8 cellular contexts compared by ENCODE assay signal in the genomic region with DNA sequence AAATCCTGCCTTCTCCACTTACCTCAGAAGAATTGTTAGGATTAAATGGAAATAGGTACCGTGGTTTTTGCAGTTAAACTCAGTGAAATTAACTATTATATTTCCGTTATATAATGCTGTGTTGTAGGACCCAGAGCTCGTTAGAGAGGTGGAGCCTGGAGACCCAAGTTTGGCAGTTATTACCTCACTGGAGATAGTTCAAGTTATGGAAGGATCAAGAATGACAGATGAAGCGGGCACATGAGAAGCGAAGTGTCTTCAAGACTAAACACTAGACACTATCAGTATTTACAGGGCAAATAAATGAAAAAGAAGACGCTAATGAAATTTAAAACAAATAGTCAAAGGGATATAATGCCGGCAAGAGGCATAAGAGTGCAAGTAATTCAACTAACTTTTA. TPM values are rescaled to one million over a fixed set of nuclear protein-coding genes. Genes with fewer than 3 reads are reported as not detected.
DNase-seq lines count a peak whose midpoint lies in the region; ATAC-seq and TF ChIP-seq lines count a peak whose summit lies in the region.

No MANE protein-coding gene starts in this region.

- ATAC-seq in naive thymus-derived CD4-positive, alpha-beta T cell: no peak
- no peak for ATAC-seq in HG02759 (IDR thresholded peaks at IDR 0.05; ENCODE audit: unreplicated experiment)
- ATAC-seq in HG02571 (IDR thresholded peaks at IDR 0.05; ENCODE audit: unreplicated experiment): no peak

- H3K4me2 ChIP-seq in BLaER1 (peak overlapping the region; percentile 65), MM.1S (ENCODE audit: low read depth, low read length) (peak overlapping the region; percentile 84)

- CTCF ChIA-PET in naive thymus-derived CD4-positive, alpha-beta T cell (lab: Charles Lee): interaction anchor here (0.7 kb wide), 1 partner anchor 85 kb away, joined by 3 read pairs; no protein-coding TSS in a partner anchor

- H4K20me1 ChIP-seq in BLaER1 (peaks cover 23% of the 10 kb centered on the region; the same call in 1 of the 2 replicates), MM.1S (ENCODE audit: insufficient read depth, low read length) (no peaks in the 10 kb centered on the region)

- H3K27me3 Mint-ChIP-seq in naive thymus-derived CD4-positive, alpha-beta T cell: peaks cover 0 to 3% (median 0%) of the 10 kb centered on the region in 5 donors

- H3K9ac ChIP-seq in BLaER1 (peak overlapping the region; percentile 97), MM.1S (ENCODE audit: low read length) (peak overlapping the region; percentile 84)

- peak overlapping the region; percentile 74 for H2AFZ ChIP-seq in MM.1S (ENCODE audit: low read length)

- H3F3A ChIP-seq in MM.1S (ENCODE audit: insufficient read depth, low read length): no peaks in the 10 kb centered on the region

- H3K4me3 ChIP-seq in BLaER1 (peak overlapping the region; percentile 86), MM.1S (ENCODE audit: low read length) (peak overlapping the region; percentile 82), choroid plexus epithelial cell (ENCODE audit: low read depth, low read length) (peak overlapping the region; percentile 96)
- peak overlapping the region; percentile 96 for H3K4me3 ChIP-seq in naive thymus-derived CD4-positive, alpha-beta T cell (ENCODE audit: low read length)

- TF ChIP-seq CTCF in MM.1S (IDR thresholded peaks at IDR 0.05; ENCODE audit: low read length): no peak
- TF ChIP-seq CTCF in choroid plexus epithelial cell (conservative IDR thresholded peaks at IDR 0.05; ENCODE audit: low read depth, low read length): no peak

- H3K9me2 ChIP-seq in MM.1S (replicated peaks; ENCODE audit: insufficient read depth, low read length): no peaks in the 10 kb centered on the region

- H3K36me3 ChIP-seq in BLaER1 (peaks cover 4% of the 10 kb centered on the region; the same call in 1 of the 2 replicates), MM.1S (replicated peaks; ENCODE audit: insufficient read depth, low read length) (no peaks in the 10 kb centered on the region)
- H3K36me3 ChIP-seq in naive thymus-derived CD4-positive, alpha-beta T cell (ENCODE audit: control insufficient read depth in 2 of 3, insufficient read depth in 3 of 3, low read length in 3 of 3): peaks cover 0 to 6% (median 0%) of the 10 kb centered on the region in 3 experiments

- peak overlapping the region; percentile 98 to 100 (median 99) for H3K27ac Mint-ChIP-seq in naive thymus-derived CD4-positive, alpha-beta T cell

- H3K79me2 ChIP-seq in MM.1S (ENCODE audit: low read length): peaks cover 56% of the 10 kb centered on the region

- peaks cover 33% of the 10 kb centered on the region for H3K4me1 ChIP-seq in BLaER1
- peaks cover 21% of the 10 kb centered on the region for H3K4me1 ChIP-seq in MM.1S (ENCODE audit: low read length)
- peaks cover 8 to 11% of the 10 kb centered on the region in 2 donors for H3K4me1 ChIP-seq in naive thymus-derived CD4-positive, alpha-beta T cell (ENCODE audit: control insufficient read depth in 2 of 2, insufficient read depth in 2 of 2, low read length in 2 of 2)

- peak overlapping the region; percentile 96 for H3K27ac ChIP-seq in BLaER1
- H3K27ac ChIP-seq in MM.1S (ENCODE audit: low read length): peak overlapping the region; percentile 59; the same call in 1 of the 2 replicates
- peak overlapping the region; percentile 93 for H3K27ac ChIP-seq in naive thymus-derived CD4-positive, alpha-beta T cell (ENCODE audit: low read depth, low read length)

- peaks cover 0 to 13% (median 3%) of the 10 kb centered on the region in 5 donors for H3K36me3 Mint-ChIP-seq in naive thymus-derived CD4-positive, alpha-beta T cell

- H3K4me1 Mint-ChIP-seq in naive thymus-derived CD4-positive, alpha-beta T cell: peaks cover 19 to 61% (median 57%) of the 10 kb centered on the region in 7 donors

- intact Hi-C loops in naive thymus-derived CD4-positive, alpha-beta T cell (cut with micrococcal nuclease): loop anchor here (2.0 to 5.0 kb wide), 8 partner anchors 769 to 1894 kb away; partner anchors contain the start of genes FKBP7 (in 1 of the 2), ITGA4 (in 1 of the 2), OSBPL6 (in 1 of the 2) and RBM45 (in 1 of the 2)

- no peaks in the 10 kb centered on the region for H3K27me3 ChIP-seq in BLaER1
- no peaks in the 10 kb centered on the region for H3K27me3 ChIP-seq in MM.1S (replicated peaks; ENCODE audit: insufficient read depth, low read length)
- H3K27me3 ChIP-seq in naive thymus-derived CD4-positive, alpha-beta T cell (ENCODE audit: control insufficient read depth in 2 of 2, insufficient read depth in 2 of 2, low read length in 2 of 2): no peaks in the 10 kb centered on the region

- peak overlapping the region; percentile 92 to 100 (median 96) for H3K4me3 Mint-ChIP-seq in naive thymus-derived CD4-positive, alpha-beta T cell

- POLR2A ChIA-PET in naive thymus-derived CD4-positive, alpha-beta T cell (lab: Charles Lee): interaction anchor here (1.0 to 1.1 kb wide), 2 partner anchors 974 to 1553 kb away, joined by 3 read pairs; partner anchors contain the start of gene UBE2E3

- H3K9me3 ChIP-seq in BLaER1 (no peaks in the 10 kb centered on the region), MM.1S (replicated peaks; ENCODE audit: insufficient read depth, low read length) (no peaks in the 10 kb centered on the region)
- no peaks in the 10 kb centered on the region for H3K9me3 ChIP-seq in naive thymus-derived CD4-positive, alpha-beta T cell (ENCODE audit: control insufficient read depth in 2 of 3, low read length in 3 of 3)

- H3K9me3 Mint-ChIP-seq in naive thymus-derived CD4-positive, alpha-beta T cell: no peaks in the 10 kb centered on the region

- DNase-seq in MM.1S: no peak
- DNase-seq in choroid plexus epithelial cell (ENCODE audit: low read depth): no peak
- peak in 1 of 9 donors; percentile 4 for DNase-seq in naive thymus-derived CD4-positive, alpha-beta T cell
- no peak for DNase-seq in mucosa of gallbladder (ENCODE audit: low spot score)
- no peak for DNase-seq in dedifferentiated amniotic fluid mesenchymal stem cell (ENCODE audit: extremely low spot score)

RNA-seq across cellular contexts. Expression of gene CWC22, which starts 0.9 kb away (rescaled TPM):
- 10 to 100 TPM; 14.4 to 32.0 (median 23.5) TPM for total RNA-seq in naive thymus-derived CD4-positive, alpha-beta T cell
- 10 to 100 TPM; 32.5 to 42.6 TPM for polyA plus RNA-seq in naive thymus-derived CD4-positive, alpha-beta T cell
- 13.6 TPM for total RNA-seq in mucosa of gallbladder
